In genomic region chr7:18393465-18394118, GRCh38 we compare ENCODE assay signal across 17 cellular contexts.
DNase-seq lines count a peak whose midpoint lies in the region; ATAC-seq and TF ChIP-seq lines count a peak whose summit lies in the region.
"Had no signal": no experiment of that assay in that cellular context is flagged by ENCODE, and none has a peak within 500 bp of the region (broad histone marks: within the 10 kb centered on the region; RNA-seq: fewer than 3 reads in every experiment).

No MANE protein-coding gene starts in this region.

- H3K9me3 Mint-ChIP-seq in activated naive CD8-positive, alpha-beta T cell treated with anti-CD3 and anti-CD28 coated beads, Interleukin-2, amount 50 U/mL, for 24 hours: no peaks in the 10 kb centered on the region
- H3K9me3 Mint-ChIP-seq: naive B cell had no signal

- H4K8ac ChIP-seq in neuronal stem cell (ENCODE audit: low read depth, low read length): no peak overlapping the region

- H3K4me2 ChIP-seq in neuronal stem cell (ENCODE audit: insufficient read depth, low read length, poor library complexity, severe bottlenecking): no peak overlapping the region

- no peak overlapping the region for H4K91ac ChIP-seq in neuronal stem cell (ENCODE audit: low read depth, low read length, poor library complexity)

- H3K79me1 ChIP-seq in neuronal stem cell (ENCODE audit: low read depth, low read length): no peaks in the 10 kb centered on the region

- no peak overlapping the region for H3K9ac ChIP-seq in neuronal stem cell (ENCODE audit: low read depth, low read length, poor library complexity)

- WGBS in neuronal stem cell (ENCODE audit: extremely low coverage in 2 of 2, insufficient read length in 2 of 2, insufficient replicate concordance in 1 of 2), 2 donors: no CpG with 5 or more reads among the region's 4 CpGs

- H2AFZ ChIP-seq in neuronal stem cell (ENCODE audit: low read length): peak overlapping the region; percentile 31

- in situ Hi-C loops in SK-MEL-5 (cut with HindIII; ENCODE audit: low pct_unique_long_range_greater_than_20kb, low sequenced_read_pairs): no loop called here
- in situ Hi-C loops in brain microvascular endothelial cell (cut with HindIII; ENCODE audit: low pct_ligation_motif_present, low sequenced_read_pairs): no loop called here

- no peak overlapping the region for H2BK12ac ChIP-seq in neuronal stem cell (ENCODE audit: low read length)

- no peak overlapping the region for H3K4ac ChIP-seq in neuronal stem cell (ENCODE audit: low read length)

- H2BK120ac ChIP-seq in neuronal stem cell (ENCODE audit: low read depth, low read length): no peak overlapping the region

- peak; percentile 48 for DNase-seq in NOMO-1 treated with DMSO at 0.1 percent for 48 hours (lab: John Stamatoyannopoulos, UW; ENCODE audit: unreplicated experiment)
- no peak for DNase-seq in NOMO-1 treated with dmso at 0.1 percent for 144 hours (lab: John Stamatoyannopoulos, UW; ENCODE audit: unreplicated experiment)
- DNase-seq in NCI-H2029 (lab: John Stamatoyannopoulos, UW): peak; percentile 17
- DNase-seq in SK-MEL-5 (ENCODE audit: low read depth, low spot score): peak; percentile 58
- DNase-seq in neuronal stem cell (ENCODE audit: low spot score): no peak
- DNase-seq in brain microvascular endothelial cell: no peak
- no peak for DNase-seq in activated naive CD8-positive, alpha-beta T cell treated with anti-CD3 and anti-CD28 coated beads, Interleukin-2, amount 50 U/mL, for 24 hours
- no peak for DNase-seq in CD1c-positive myeloid dendritic cell (ENCODE audit: extremely low spot score)
- DNase-seq: ACHN, amygdala, Calu3, cerebellar nuclear complex, gastrocnemius medialis, Karpas-422, lower lobe of right lung, naive B cell, NCI-H2171 treated with DMSO at 0.1 percent for 48 hours had no signal

- peaks cover 0 to 5% of the 10 kb centered on the region in 2 donors for H3K4me1 ChIP-seq in neuronal stem cell (ENCODE audit: control insufficient read depth in 2 of 2, insufficient read depth in 1 of 2, low read depth in 1 of 2, low read length in 2 of 2)

- no peak overlapping the region for H3K18ac ChIP-seq in neuronal stem cell (ENCODE audit: low read length)

- H3K14ac ChIP-seq in neuronal stem cell (ENCODE audit: low read length): no peak overlapping the region

- TF ChIP-seq CTCF in brain microvascular endothelial cell (IDR thresholded peaks at IDR 0.05; ENCODE audit: low read depth, low read length, missing control alignments): no peak

- H3K9me3 ChIP-seq in neuronal stem cell (replicated peaks in 1 of 2; ENCODE audit: control insufficient read depth in 2 of 2, insufficient read depth in 1 of 2, low read depth in 1 of 2, low read length in 2 of 2): no peaks in the 10 kb centered on the region
- H3K9me3 ChIP-seq: gastrocnemius medialis, lower lobe of right lung had no signal

- no peaks in the 10 kb centered on the region for H3K36me3 ChIP-seq in neuronal stem cell (replicated peaks in 1 of 2; ENCODE audit: control insufficient read depth in 2 of 2, insufficient read depth in 2 of 2, low read length in 2 of 2)
- no peaks in the 10 kb centered on the region for H3K36me3 ChIP-seq in brain microvascular endothelial cell (replicated peaks)
- H3K36me3 ChIP-seq: gastrocnemius medialis, lower lobe of right lung had no signal

- peaks cover 6% of the 10 kb centered on the region for H3K4me1 Mint-ChIP-seq in activated naive CD8-positive, alpha-beta T cell treated with anti-CD3 and anti-CD28 coated beads, Interleukin-2, amount 50 U/mL, for 24 hours

- H3K27me3 ChIP-seq in neuronal stem cell (ENCODE audit: control insufficient read depth in 3 of 3, insufficient read depth in 3 of 3, low read depth in 1 of 3, low read length in 3 of 3) (no peaks in the 10 kb centered on the region), brain microvascular endothelial cell (replicated peaks) (no peaks in the 10 kb centered on the region)
- H3K27me3 ChIP-seq: gastrocnemius medialis had no signal

- H2AK5ac ChIP-seq in neuronal stem cell (ENCODE audit: low read depth, low read length): no peak overlapping the region

- H3K36me3 Mint-ChIP-seq in activated naive CD8-positive, alpha-beta T cell treated with anti-CD3 and anti-CD28 coated beads, Interleukin-2, amount 50 U/mL, for 24 hours (ENCODE audit: low read depth): no peaks in the 10 kb centered on the region
- H3K36me3 Mint-ChIP-seq: naive B cell had no signal

- H2BK15ac ChIP-seq in neuronal stem cell (ENCODE audit: low read length): no peak overlapping the region

- no peak overlapping the region for H3K4me3 ChIP-seq in neuronal stem cell (ENCODE audit: low read length in 2 of 2)
- no peak overlapping the region for H3K4me3 ChIP-seq in brain microvascular endothelial cell (ENCODE audit: low read depth, low read length)
- H3K4me3 ChIP-seq: gastrocnemius medialis, lower lobe of right lung had no signal

- no peak overlapping the region for H3K27ac Mint-ChIP-seq in activated naive CD8-positive, alpha-beta T cell treated with anti-CD3 and anti-CD28 coated beads, Interleukin-2, amount 50 U/mL, for 24 hours

- no peak overlapping the region for H2BK5ac ChIP-seq in neuronal stem cell (ENCODE audit: low read length)

- H3K27me3 Mint-ChIP-seq in activated naive CD8-positive, alpha-beta T cell treated with anti-CD3 and anti-CD28 coated beads, Interleukin-2, amount 50 U/mL, for 24 hours: no peaks in the 10 kb centered on the region
- H3K27me3 Mint-ChIP-seq: naive B cell had no signal

- no peak overlapping the region for H3K23ac ChIP-seq in neuronal stem cell (ENCODE audit: low read depth, low read length, poor library complexity)

- ATAC-seq in activated naive CD8-positive, alpha-beta T cell treated with anti-CD3 and anti-CD28 coated beads, Interleukin-2, amount 50 U/mL, for 24 hours: no peak
- ATAC-seq: gastrocnemius medialis, lower lobe of right lung had no signal

- H3K27ac ChIP-seq in neuronal stem cell (replicated peaks; ENCODE audit: low read length) (no peak overlapping the region), brain microvascular endothelial cell (no peak overlapping the region)
- H3K27ac ChIP-seq: gastrocnemius medialis, lower lobe of right lung had no signal

- H3K4me3 Mint-ChIP-seq in activated naive CD8-positive, alpha-beta T cell treated with anti-CD3 and anti-CD28 coated beads, Interleukin-2, amount 50 U/mL, for 24 hours: no peak overlapping the region

Comparison
In these comparisons a context has a peak if more than half of its experiments do, and no peak if none do; other contexts are left out.
1. DNase-seq: peak in NOMO-1 treated with DMSO at 0.1 percent for 48 hours (single experiment), NCI-H2029 (single experiment) and SK-MEL-5 (single experiment); none in NOMO-1 treated with dmso at 0.1 percent for 144 hours (single experiment), neuronal stem cell (single experiment), brain microvascular endothelial cell (single experiment), activated naive CD8-positive, alpha-beta T cell treated with anti-CD3 and anti-CD28 coated beads, Interleukin-2, amount 50 U/mL, for 24 hours (single experiment) and CD1c-positive myeloid dendritic cell (single experiment).